In the genomic region with DNA sequence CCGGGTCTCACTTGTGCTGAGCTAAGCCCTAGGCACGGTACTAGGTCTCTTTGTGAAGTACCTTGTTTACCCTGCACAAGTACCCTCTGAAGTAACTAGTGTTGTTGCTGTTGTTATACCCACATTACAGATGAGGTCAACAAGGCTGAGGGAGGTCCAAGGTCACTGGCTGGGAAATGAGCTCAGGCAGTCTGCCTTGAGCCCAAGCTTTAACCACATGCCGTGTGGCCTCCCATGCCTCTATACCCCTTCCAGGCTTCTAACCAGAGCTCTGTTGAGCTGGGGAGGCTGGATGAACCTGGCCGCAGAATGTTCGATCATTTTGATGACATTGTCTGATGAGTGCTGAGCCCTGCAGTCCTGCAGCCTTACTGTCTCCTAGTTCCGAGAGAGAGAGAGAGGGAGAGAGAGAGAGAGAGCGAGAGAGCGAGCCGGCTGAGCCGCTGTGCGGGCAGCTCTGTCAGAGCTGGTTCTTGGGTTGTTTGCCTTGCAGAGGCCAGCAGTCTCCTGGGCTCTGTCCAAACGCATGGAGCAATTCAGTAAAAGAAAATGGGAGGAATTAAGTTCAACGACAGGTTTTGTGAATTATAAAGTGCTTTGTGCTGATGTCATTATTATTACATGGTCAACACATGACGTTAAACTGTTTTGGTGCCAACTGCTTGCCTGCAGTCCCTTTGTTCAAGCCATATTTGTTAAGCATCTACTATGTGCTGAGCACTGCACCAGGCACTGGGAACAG, we compare ENCODE assay signal across 10 cellular contexts. TPM values are rescaled to one million over a fixed set of nuclear protein-coding genes. Genes with fewer than 3 reads are reported as not detected.
A peak's percentile ranks its signal among the peaks of the same experiment; 100 is the strongest.
DNase-seq lines count a peak whose midpoint lies in the region; ATAC-seq, FAIRE-seq and TF ChIP-seq lines count a peak whose summit lies in the region.
"Had no signal": no experiment of that assay in that cellular context is flagged by ENCODE, and none has a peak within 500 bp of the region (broad histone marks: within the 10 kb centered on the region; RNA-seq: fewer than 3 reads in every experiment).

No MANE protein-coding gene starts in this region.

- no peak for TF ChIP-seq CTCF in tibial nerve (IDR thresholded peaks at IDR 0.05)
- TF ChIP-seq CTCF in kidney (IDR thresholded peaks at IDR 0.05; ENCODE audit: borderline replicate concordance, extremely low read depth, insufficient read depth), result no peak

- DNase-seq in midbrain (lab: John Stamatoyannopoulos, UW), result peak; percentile 58
- peak; percentile 57 to 70 for DNase-seq in tibial nerve (ENCODE audit: low spot score in 2 of 2)
- no peak for DNase-seq in NOMO-1 treated with dmso at 0.1 percent for 144 hours (lab: John Stamatoyannopoulos, UW; ENCODE audit: unreplicated experiment)
- no peak for DNase-seq in kidney
- DNase-seq in NCI-H2227 (lab: John Stamatoyannopoulos, UW; ENCODE audit: unreplicated experiment), result no peak
- DNase-seq: cerebellar nuclear complex, T-cell had no signal

- H3K9ac ChIP-seq in kidney (ENCODE audit: low read length in 2 of 2), result no peak overlapping the region

- H3K9me3 Mint-ChIP-seq in IgD-negative memory B cell, result no peaks in the 10 kb centered on the region
- H3K9me3 Mint-ChIP-seq: T-cell had no signal

- H3K4me1 Mint-ChIP-seq in IgD-negative memory B cell, result peaks cover 30 to 39% (median 31%) of the 10 kb centered on the region in 3 donors

- peak in 1 of 2 donors; percentile 64 for TF ChIP-seq EP300 in tibial nerve (IDR thresholded peaks at IDR 0.05)

- peak overlapping the region in 2 of 3 donors; percentile 28 to 39 for H3K27ac Mint-ChIP-seq in IgD-negative memory B cell
- H3K27ac Mint-ChIP-seq: T-cell had no signal

- intact Hi-C loops in kidney (cut with DNase I), result no loop called here

- 30% methylated on average over 14 of the region's 14 CpGs for WGBS in tibial nerve, 2 donors

- peaks cover 4% of the 10 kb centered on the region for H3K36me3 Mint-ChIP-seq in IgD-negative memory B cell
- H3K36me3 Mint-ChIP-seq: T-cell had no signal

- H3K4me3 ChIP-seq in tibial nerve, result no peak overlapping the region
- no peak overlapping the region for H3K4me3 ChIP-seq in kidney (ENCODE audit: low read length in 2 of 2)

- H3K4me3 Mint-ChIP-seq in IgD-negative memory B cell, result peak overlapping the region in 1 of 4 donors; percentile 92
- H3K4me3 Mint-ChIP-seq: T-cell had no signal

- H3K9me3 ChIP-seq in tibial nerve (no peaks in the 10 kb centered on the region), kidney (ENCODE audit: control insufficient read depth in 1 of 2, low read length in 2 of 2) (no peaks in the 10 kb centered on the region)

- no peak for FAIRE-seq in kidney (lab: Jason Lieb, UNC)

- no peak for TF ChIP-seq POLR2A in tibial nerve (IDR thresholded peaks at IDR 0.05)

- H3K36me3 ChIP-seq in tibial nerve, result peaks cover 0 to 65% (median 0%) of the 10 kb centered on the region in 3 donors
- peaks cover 24 to 52% of the 10 kb centered on the region in 2 donors for H3K36me3 ChIP-seq in kidney (ENCODE audit: control insufficient read depth in 1 of 2, insufficient read depth in 2 of 2, low read length in 2 of 2)

- no peaks in the 10 kb centered on the region for H3K27me3 Mint-ChIP-seq in IgD-negative memory B cell

- H3K4me1 ChIP-seq in tibial nerve (peaks cover 0 to 97% (median 27%) of the 10 kb centered on the region in 4 donors), kidney (ENCODE audit: control insufficient read depth in 1 of 2, insufficient read depth in 1 of 2, low read depth in 1 of 2, low read length in 2 of 2) (peaks cover 19 to 25% of the 10 kb centered on the region in 2 donors)

- H3K27me3 ChIP-seq in tibial nerve, result no peaks in the 10 kb centered on the region

- H3K27ac ChIP-seq in tibial nerve (peak overlapping the region in 3 of 4 donors; percentile 66 to 82 (median 74)), kidney (ENCODE audit: low read depth in 2 of 2, low read length in 2 of 2) (peak overlapping the region in 1 of 2 donors; percentile 30)

- ATAC-seq in esophagus mucosa, result peak; percentile 45
- no peak for ATAC-seq in GM21526 (IDR thresholded peaks at IDR 0.05; ENCODE audit: low FRiP score, unreplicated experiment)
- ATAC-seq: T-cell had no signal

RNA-seq across cellular contexts. Expression of gene JDP2, which starts 13.1 kb away (rescaled TPM):
- polyA plus RNA-seq in IgD-negative memory B cell (14.9 TPM), kidney (ENCODE audit: insufficient read depth, low read depth, low replicate concordance) (20.1 TPM)
- total RNA-seq in esophagus mucosa (18.5 TPM), tibial nerve (100 to 1,000 TPM in 2 of 4 donors, 10 to 100 TPM in 2; 82.3 to 147 (median 106) TPM), kidney (33.4 TPM)

Comparison
In these comparisons a context has a peak if more than half of its experiments do, and no peak if none do; other contexts are left out.
1. DNase-seq: peak in midbrain (single experiment) and tibial nerve (2 of 2); none in NOMO-1 treated with dmso at 0.1 percent for 144 hours (single experiment), kidney (single experiment) and NCI-H2227 (single experiment).